In genomic region chr14:67599698-67600561, GRCh38 we compare ENCODE assay signal across 8 cellular contexts. TPM values are rescaled to one million over a fixed set of nuclear protein-coding genes. Genes with fewer than 3 reads are reported as not detected.
DNase-seq lines count a peak whose midpoint lies in the region; ATAC-seq and TF ChIP-seq lines count a peak whose summit lies in the region.

Gene PIGH, minus strand, starts transcription at chr14:67600268. Its CDS starts 65 bp downstream, at chr14:67600203.

- peak within 1 kb of the TSS; percentile 91 for H2AFZ ChIP-seq in GM23338

- H3F3A ChIP-seq in GM23338 (replicated peaks; ENCODE audit: low read depth), result 0 out of 2 replicates have a peak, but pooled peaks cover 7% of the 10 kb centered on the region

- no peaks in the 10 kb centered on the region for H3K36me3 ChIP-seq in GM23338 (ENCODE audit: insufficient read depth)

- H3K27me3 Mint-ChIP-seq in GM23338 (ENCODE audit: insufficient read depth, low read depth, poor library complexity), result peaks cover 62% of the 10 kb centered on the region
- no peaks in the 10 kb centered on the region for H3K27me3 Mint-ChIP-seq in neural crest cell (ENCODE audit: low read depth)

- peak within 1 kb of the TSS; percentile 86 for H3K4me2 ChIP-seq in GM23338

- peak; percentile 39 to 60; a peak in 3 of 4 replicates for TF ChIP-seq CTCF in GM23338 (conservative IDR thresholded peaks at IDR 0.05; ENCODE audit: low read depth in 2 of 2)
- peak; percentile 63 for TF ChIP-seq CTCF in LNCAP (IDR thresholded peaks at IDR 0.05)
- TF ChIP-seq CTCF in fibroblast of villous mesenchyme (IDR thresholded peaks at IDR 0.05; ENCODE audit: insufficient read depth, low read depth, low read length), result peak; percentile 56
- peak; percentile 77 for TF ChIP-seq CTCF in neural crest cell (conservative IDR thresholded peaks at IDR 0.05)

- H3K9me3 Mint-ChIP-seq in GM23338, result no peaks in the 10 kb centered on the region
- H3K9me3 Mint-ChIP-seq in neural crest cell, result peaks cover 3% of the 10 kb centered on the region

- peak within 1 kb of the TSS; percentile 67; the same call in 1 of the 2 replicates for H3K27ac Mint-ChIP-seq in GM23338
- peak within 1 kb of the TSS; percentile 78 for H3K27ac Mint-ChIP-seq in neural crest cell (ENCODE audit: unreplicated experiment)

- H3K27ac ChIP-seq in GM23338 (ENCODE audit: low read depth), result no peak within 1 kb of the TSS

- H3K4me3 Mint-ChIP-seq in GM23338, result peak within 1 kb of the TSS; percentile 89
- H3K4me3 Mint-ChIP-seq in neural crest cell, result peak within 1 kb of the TSS; percentile 96

- peaks cover 7% of the 10 kb centered on the region for H3K9me2 ChIP-seq in GM23338 (ENCODE audit: insufficient read depth)

- peak; percentile 97 for ATAC-seq in GM23338

- H3K36me3 Mint-ChIP-seq in GM23338 (ENCODE audit: low read depth) (no peaks in the 10 kb centered on the region), neural crest cell (ENCODE audit: low read depth) (peaks cover 3% of the 10 kb centered on the region)

- H3K27me3 ChIP-seq in GM23338 (ENCODE audit: insufficient read depth), result peaks cover 60% of the 10 kb centered on the region

- H4K20me1 ChIP-seq in GM23338 (replicated peaks; ENCODE audit: insufficient read depth), result no peaks in the 10 kb centered on the region

- peaks cover 4% of the 10 kb centered on the region for H3K4me1 ChIP-seq in GM23338 (ENCODE audit: insufficient read depth)

- H3K4me3 ChIP-seq in GM23338, result peak within 1 kb of the TSS; percentile 63
- peak within 1 kb of the TSS; percentile 94 for H3K4me3 ChIP-seq in fibroblast of villous mesenchyme (ENCODE audit: low read depth, low read length)

- H3K79me2 ChIP-seq in GM23338 (replicated peaks; ENCODE audit: insufficient read depth), result no peaks in the 10 kb centered on the region

- DNase-seq in ELR (ENCODE audit: low read depth) (peak; percentile 90), GM23338 (ENCODE audit: low spot score) (peak; percentile 95), SHP77 treated with DMSO at 0.1 percent for 48 hours (lab: John Stamatoyannopoulos, UW) (peak; percentile 57), activated gamma-delta T cell treated with Interleukin-2 at 50 U/mL for 16 hours (peak; percentile 92), fibroblast of villous mesenchyme (ENCODE audit: low read depth) (peak; percentile 86), neural crest cell (ENCODE audit: low read depth, low spot score) (peak; percentile 91), stromal cell of bone marrow (ENCODE audit: low read depth) (peak; percentile 68)

- H3K4me1 Mint-ChIP-seq in GM23338 (peaks cover 3% of the 10 kb centered on the region; the same call in 2 of the 3 replicates), neural crest cell (peaks cover 17% of the 10 kb centered on the region)

TF ChIP-seq in GM23338, 12 proteins besides CTCF, POLR2A, EP300 and RAD21:
- TF ChIP-seq POLR2AphosphoS5 (IDR thresholded peaks at IDR 0.05; ENCODE audit: low read depth), result peak; percentile 82
- TF ChIP-seq ZNF114 (CRISPR knock-in tag; IDR thresholded peaks at IDR 0.05), result no peak
- no peak; the same call in 1 of the 2 replicates for TF ChIP-seq ZNF331 (CRISPR knock-in tag; IDR thresholded peaks at IDR 0.05; ENCODE audit: low read depth)
- TF ChIP-seq CREB1 (CRISPR knock-in tag; IDR thresholded peaks at IDR 0.05; ENCODE audit: low read depth), result peak; percentile 87
- TF ChIP-seq REST (IDR thresholded peaks at IDR 0.05; ENCODE audit: unreplicated experiment), result peak; percentile 58

RNA-seq across cellular contexts. Expression of gene PIGH, which starts in this region (rescaled TPM):
- total RNA-seq in GM23338 (2014; rRNA removed; shearing (Covaris generic)), result 6.1 and 8.7 TPM in 2 replicates
- polyA plus RNA-seq in GM23338 (2016; fragmentation: Nextera tagmentation; extraction: Ambion mirVana), result 8.2 and 9.3 TPM in 2 replicates
- total RNA-seq in fibroblast of villous mesenchyme (15.5 and 17.7 TPM in 2 replicates), neural crest cell (19.9 and 23.0 TPM in 2 replicates)
